ENCODE assay signal across 26 cellular contexts in genomic region chr1:78388275-78388674, GRCh38.
"Had no signal": no experiment of that assay in that cellular context is flagged by ENCODE, and none has a peak within 500 bp of the region (broad histone marks: within the 10 kb centered on the region; RNA-seq: fewer than 3 reads in every experiment).

No MANE protein-coding gene starts in this region.

- H3K9me3 Mint-ChIP-seq: activated CD4-positive, alpha-beta memory T cell treated with anti-CD3 and anti-CD28 coated beads, Interleukin-2, amount 10 ng/mL, durations not matched to agents 7 days and 5 days; activated naive CD4-positive, alpha-beta T cell treated with anti-CD3 and anti-CD28 coated beads, Interleukin-2, amount 10 ng/mL, durations not matched to agents 7 days and 5 days; activated T-helper 17 cell treated with anti-CD3 and anti-CD28 coated beads, Interleukin-2, amount 50 U/mL, for 72 hours had no signal

- H3K4me1 ChIP-seq: ascending aorta had no signal

- H3K36me3 Mint-ChIP-seq: activated naive CD4-positive, alpha-beta T cell treated with anti-CD3 and anti-CD28 coated beads, Interleukin-2, amount 10 ng/mL, durations not matched to agents 7 days and 5 days; activated naive CD8-positive, alpha-beta T cell treated with anti-CD3 and anti-CD28 coated beads for 36 hours; brain had no signal

- H3K36me3 ChIP-seq: adrenal gland, ascending aorta, WERI-Rb-1 had no signal

- H3K4me2 ChIP-seq: SK-N-SH had no signal

- H3K4me1 Mint-ChIP-seq: activated CD4-positive, alpha-beta memory T cell treated with anti-CD3 and anti-CD28 coated beads, Interleukin-2, amount 10 ng/mL, durations not matched to agents 7 days and 5 days; activated CD4-positive, alpha-beta T cell treated with anti-CD3 and anti-CD28 coated beads for 36 hours; activated naive CD4-positive, alpha-beta T cell treated with anti-CD3 and anti-CD28 coated beads, Interleukin-2, amount 10 ng/mL, durations not matched to agents 7 days and 5 days; activated naive CD8-positive, alpha-beta T cell treated with anti-CD3 and anti-CD28 coated beads for 36 hours; activated T-helper 17 cell treated with anti-CD3 and anti-CD28 coated beads, Interleukin-2, amount 50 U/mL, for 72 hours had no signal

- H3K4me3 ChIP-seq: adrenal gland, ascending aorta had no signal

- H3K27me3 ChIP-seq: adrenal gland, ascending aorta had no signal

- H3K9ac ChIP-seq: SK-N-SH had no signal

- H3K27ac ChIP-seq: adrenal gland, ascending aorta, WERI-Rb-1 had no signal

- H3K27ac Mint-ChIP-seq: activated CD4-positive, alpha-beta memory T cell treated with anti-CD3 and anti-CD28 coated beads, Interleukin-2, amount 10 ng/mL, durations not matched to agents 7 days and 5 days; activated CD4-positive, alpha-beta T cell treated with anti-CD3 and anti-CD28 coated beads for 36 hours; activated naive CD4-positive, alpha-beta T cell treated with anti-CD3 and anti-CD28 coated beads, Interleukin-2, amount 10 ng/mL, durations not matched to agents 7 days and 5 days; activated naive CD8-positive, alpha-beta T cell treated with anti-CD3 and anti-CD28 coated beads for 36 hours; activated T-helper 17 cell treated with anti-CD3 and anti-CD28 coated beads, Interleukin-2, amount 50 U/mL, for 72 hours had no signal

- DNase-seq: activated CD4-positive, alpha-beta memory T cell treated with anti-CD3 and anti-CD28 coated beads, Interleukin-2, amount 10 ng/mL, durations not matched to agents 7 days and 5 days; activated CD4-positive, alpha-beta T cell treated with anti-CD3 and anti-CD28 coated beads for 36 hours; activated CD4-positive, alpha-beta T cell treated with anti-CD3 and anti-CD28 coated beads, Interleukin-2, amount 50 U/mL, for 1 hour; activated gamma-delta T cell treated with Interleukin-2 at 50 U/mL for 16 hours; activated naive CD4-positive, alpha-beta T cell treated with anti-CD3 and anti-CD28 coated beads, Interleukin-2, amount 10 ng/mL, durations not matched to agents 7 days and 5 days; activated naive CD8-positive, alpha-beta T cell treated with anti-CD3 and anti-CD28 coated beads for 36 hours; activated T-cell treated with anti-CD3 and anti-CD28 coated beads for 4 hours; activated T-cell treated with anti-CD3 and anti-CD28 coated beads, Interleukin-2, amount 50 U/mL, for 48 hours; MM.1S; NCI-H1105 treated with DMSO at 0.1 percent for 48 hours; NCI-H1436 treated with DMSO at 0.1 percent for 48 hours; NCI-H187; NCI-H2081; NCI-H510A treated with DMSO at 0.1 percent for 48 hours; NCI-H69; NK-92 treated with Interleukin-12 subunit alpha and Interleukin-12 subunit beta, amount 100 ng/mL, for 24 hours; OCI-M1; RPMI8226; SK-N-SH; T-helper 1 cell; WERI-Rb-1 had no signal

- H3K4me3 Mint-ChIP-seq: activated CD4-positive, alpha-beta memory T cell treated with anti-CD3 and anti-CD28 coated beads, Interleukin-2, amount 10 ng/mL, durations not matched to agents 7 days and 5 days; activated CD4-positive, alpha-beta T cell treated with anti-CD3 and anti-CD28 coated beads for 36 hours; activated naive CD4-positive, alpha-beta T cell treated with anti-CD3 and anti-CD28 coated beads, Interleukin-2, amount 10 ng/mL, durations not matched to agents 7 days and 5 days; activated naive CD8-positive, alpha-beta T cell treated with anti-CD3 and anti-CD28 coated beads for 36 hours; activated T-helper 17 cell treated with anti-CD3 and anti-CD28 coated beads, Interleukin-2, amount 50 U/mL, for 72 hours; brain had no signal

- H3K27me3 Mint-ChIP-seq: activated CD4-positive, alpha-beta memory T cell treated with anti-CD3 and anti-CD28 coated beads, Interleukin-2, amount 10 ng/mL, durations not matched to agents 7 days and 5 days; activated CD4-positive, alpha-beta T cell treated with anti-CD3 and anti-CD28 coated beads for 36 hours; activated naive CD4-positive, alpha-beta T cell treated with anti-CD3 and anti-CD28 coated beads, Interleukin-2, amount 10 ng/mL, durations not matched to agents 7 days and 5 days had no signal

- ATAC-seq: activated CD4-positive, alpha-beta T cell treated with anti-CD3 and anti-CD28 coated beads for 36 hours; activated T-helper 17 cell treated with anti-CD3 and anti-CD28 coated beads, Interleukin-2, amount 50 U/mL, for 72 hours; Panc1 had no signal

- H3K9me3 ChIP-seq: adrenal gland, ascending aorta, SK-N-SH had no signal
